Comparison of ENCODE assay signal across 8 cellular contexts in genomic region chr5:39599721-39600431, GRCh38.
A peak's percentile ranks its signal among the peaks of the same experiment; 100 is the strongest.
DNase-seq lines count a peak whose midpoint lies in the region; ATAC-seq, FAIRE-seq and TF ChIP-seq lines count a peak whose summit lies in the region.

No MANE protein-coding gene starts in this region.

- H3K4me1 Mint-ChIP-seq in effector memory CD8-positive, alpha-beta T cell (ENCODE audit: low read depth in 2 of 2), result no peaks in the 10 kb centered on the region

- DNase-seq in ELF-1 (ENCODE audit: low read depth, low spot score), result peak; percentile 4
- peak; percentile 41 for DNase-seq in NAMALWA (ENCODE audit: low spot score)
- no peak for DNase-seq in pancreas
- DNase-seq in NK-92 (lab: John Stamatoyannopoulos, UW; ENCODE audit: unreplicated experiment), result no peak
- no peak for DNase-seq in caudate nucleus (lab: John Stamatoyannopoulos, UW)
- no peak for DNase-seq in hypothalamus (lab: John Stamatoyannopoulos, UW)
- no peak for DNase-seq in effector memory CD8-positive, alpha-beta T cell

- TF ChIP-seq CTCF in pancreas (IDR thresholded peaks at IDR 0.05), result peak; percentile 19 to 59 (median 34)

- no peaks in the 10 kb centered on the region for H3K36me3 Mint-ChIP-seq in effector memory CD8-positive, alpha-beta T cell (ENCODE audit: insufficient read depth)

- H3K9me3 Mint-ChIP-seq in effector memory CD8-positive, alpha-beta T cell, result no peaks in the 10 kb centered on the region

- no peaks in the 10 kb centered on the region for H3K9me3 ChIP-seq in pancreas

- FAIRE-seq in colon (lab: Jason Lieb, UNC), result peak; percentile 18
- peak; percentile 63 for FAIRE-seq in pancreas (lab: Jason Lieb, UNC)

- no peaks in the 10 kb centered on the region for H3K36me3 ChIP-seq in pancreas

- H3K27ac Mint-ChIP-seq in effector memory CD8-positive, alpha-beta T cell, result no peak overlapping the region

- H3K4me3 Mint-ChIP-seq in effector memory CD8-positive, alpha-beta T cell, result no peak overlapping the region

- no peak overlapping the region for H3K4me3 ChIP-seq in pancreas

- peaks cover 44 to 49% of the 10 kb centered on the region in 2 donors for H3K27me3 Mint-ChIP-seq in effector memory CD8-positive, alpha-beta T cell

- peaks cover 0 to 3% (median 0%) of the 10 kb centered on the region in 3 donors for H3K4me1 ChIP-seq in pancreas

- intact Hi-C loops in pancreas (cut with DNase I), result no loop called here

- H3K27ac ChIP-seq in pancreas, result no peak overlapping the region
- no peak overlapping the region for H3K27ac ChIP-seq in caudate nucleus (ENCODE audit: low read depth, low read length)

- ATAC-seq in pancreas, result peak in 2 of 4 donors; percentile 51 to 53
- ATAC-seq in effector memory CD8-positive, alpha-beta T cell (replicated peaks), result no peak

- no peaks in the 10 kb centered on the region for H3K27me3 ChIP-seq in pancreas

- 8 to 11% methylated on average over 5 of the region's 5 CpGs for WGBS in pancreas, 2 donors

Comparison
In these comparisons a context has a peak if more than half of its experiments do, and no peak if none do; other contexts are left out.
1. DNase-seq: peak in ELF-1 (single experiment) and NAMALWA (single experiment); none in pancreas (0 of 6), NK-92 (single experiment), caudate nucleus (0 of 61), hypothalamus (0 of 51) and effector memory CD8-positive, alpha-beta T cell (0 of 3).